ENCODE assay signal across 20 cellular contexts in genomic region chr14:90299408-90299807, GRCh38. TPM values are rescaled to one million over a fixed set of nuclear protein-coding genes. Genes with fewer than 3 reads are reported as not detected.
A peak's percentile ranks its signal among the peaks of the same experiment; 100 is the strongest.
DNase-seq lines count a peak whose midpoint lies in the region; ATAC-seq and TF ChIP-seq lines count a peak whose summit lies in the region.
"Had no signal": no experiment of that assay in that cellular context is flagged by ENCODE, and none has a peak within 500 bp of the region (broad histone marks: within the 10 kb centered on the region; RNA-seq: fewer than 3 reads in every experiment).

No MANE protein-coding gene starts in this region.

- no peak for ATAC-seq in GM21515 (IDR thresholded peaks at IDR 0.05; ENCODE audit: unreplicated experiment)
- ATAC-seq in HG03439 (IDR thresholded peaks at IDR 0.05; ENCODE audit: unreplicated experiment) = no peak
- ATAC-seq: A549; activated CD8-positive, alpha-beta T cell treated with anti-CD3 and anti-CD28 coated beads for 36 hours had no signal

- no peak for TF ChIP-seq CTCF in NB4 (IDR thresholded peaks at IDR 0.05; ENCODE audit: low read depth, low read length)
- TF ChIP-seq CTCF in right atrium auricular region (IDR thresholded peaks at IDR 0.05) = no peak

- H3K27me3 ChIP-seq in right atrium auricular region = no peaks in the 10 kb centered on the region
- H3K27me3 ChIP-seq: right lobe of liver, vagina had no signal

- H3K27ac ChIP-seq in right atrium auricular region = peak overlapping the region; percentile 21 to 28
- H3K27ac ChIP-seq: A549, right lobe of liver, vagina had no signal

- no peak for TF ChIP-seq POLR2A in NB4 (IDR thresholded peaks at IDR 0.05; ENCODE audit: extremely low read depth, insufficient read length)

- H3K4me1 ChIP-seq in right atrium auricular region = peaks cover 0 to 16% of the 10 kb centered on the region in 2 donors
- H3K4me1 ChIP-seq: A549 had no signal

- no peaks in the 10 kb centered on the region for H3K9me3 ChIP-seq in right atrium auricular region
- H3K9me3 ChIP-seq: A549, right lobe of liver, vagina had no signal

- H3K4me3 ChIP-seq in NB4 (ENCODE audit: low read depth, low read length) (no peak overlapping the region), right atrium auricular region (no peak overlapping the region)
- H3K4me3 ChIP-seq: A549, right lobe of liver, vagina had no signal

- H3K36me3 ChIP-seq in right atrium auricular region = peaks cover 16% of the 10 kb centered on the region

- DNase-seq in AML-193 (lab: John Stamatoyannopoulos, UW) = peak; percentile 42 to 47
- peak; percentile 92 for DNase-seq in NB4 (ENCODE audit: low read depth)
- peak; percentile 65 for DNase-seq in amniotic epithelial cell (ENCODE audit: low read depth)
- no peak for DNase-seq in right atrium auricular region (ENCODE audit: low spot score)
- no peak for DNase-seq in stimulated activated CD4-positive, alpha-beta T cell treated with anti-CD3 and anti-CD28 coated beads, Interleukin-2, amount 100 ng/mL, for 48 hours
- no peak for DNase-seq in iPS-NIHi11 (ENCODE audit: low spot score)
- DNase-seq: activated CD8-positive, alpha-beta T cell treated with anti-CD3 and anti-CD28 coated beads for 36 hours; activated naive CD8-positive, alpha-beta T cell treated with anti-CD3 and anti-CD28 coated beads, Interleukin-2, amount 10 ng/mL, durations not matched to agents 7 days and 5 days; CD8-positive, alpha-beta memory T cell; DMS79 treated with DMSO at 0.1 percent for 48 hours; effector CD8-positive, alpha-beta T cell; MM.1S; NCI-H1930; NCI-H446; nucleus accumbens had no signal

RNA-seq across cellular contexts. Expression of gene NRDE2, which starts 32.3 kb away (rescaled TPM):
- 1 to 10 TPM; 5.9 to 6.9 TPM for total RNA-seq in right atrium auricular region

RNA-seq across cellular contexts. Expression of gene PSMC1, which starts 43.1 kb away (rescaled TPM):
- 100 to 1,000 TPM; 142 to 159 TPM for total RNA-seq in right atrium auricular region

Comparison
In these comparisons a context has a peak if more than half of its experiments do, and no peak if none do; other contexts are left out.
1. DNase-seq: peak in AML-193 (2 of 2), NB4 (single experiment) and amniotic epithelial cell (single experiment); none in right atrium auricular region (single experiment), stimulated activated CD4-positive, alpha-beta T cell treated with anti-CD3 and anti-CD28 coated beads, Interleukin-2, amount 100 ng/mL, for 48 hours (0 of 2) and iPS-NIHi11 (single experiment).